ENCODE assay signal across 22 cellular contexts in the genomic region with DNA sequence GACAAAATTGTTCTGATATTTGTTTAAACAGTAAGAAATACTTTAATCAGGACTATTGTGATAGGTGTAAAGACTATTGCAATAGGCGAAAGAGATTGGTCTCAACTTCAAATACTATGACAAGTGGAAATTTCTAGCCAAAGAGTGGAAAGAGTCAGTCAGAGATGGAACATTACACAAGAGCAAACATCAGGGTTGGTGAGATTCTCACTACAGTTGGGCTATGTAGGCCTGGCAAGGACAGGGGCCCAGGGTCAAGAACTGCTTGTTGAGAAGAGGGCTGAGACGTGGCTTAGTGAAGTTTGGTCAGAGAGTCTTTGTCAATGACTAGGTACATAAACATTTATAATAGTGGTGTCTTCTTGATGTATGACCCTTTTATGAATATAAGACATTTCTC. TPM values are rescaled to one million over a fixed set of nuclear protein-coding genes. Genes with fewer than 3 reads are reported as not detected.
A peak's percentile ranks its signal among the peaks of the same experiment; 100 is the strongest.
DNase-seq lines count a peak whose midpoint lies in the region; ATAC-seq, FAIRE-seq and TF ChIP-seq lines count a peak whose summit lies in the region.
"Had no signal": no experiment of that assay in that cellular context is flagged by ENCODE, and none has a peak within 500 bp of the region (broad histone marks: within the 10 kb centered on the region; RNA-seq: fewer than 3 reads in every experiment).

No MANE protein-coding gene starts in this region.

- H3K79me1 ChIP-seq in IMR-90 (ENCODE audit: low read depth in 1 of 2, low read length in 2 of 2), result peaks cover 15 to 51% of the 10 kb centered on the region in 2 experiments; a peak in 3 of 4 replicates
- no peaks in the 10 kb centered on the region for H3K79me1 ChIP-seq in trophoblast cell (ENCODE audit: low read length)

- H3K23ac ChIP-seq in IMR-90 (ENCODE audit: low read depth, low read length) (0 out of 2 replicates have a peak overlapping the region, but pooled peaks have one; percentile 5), trophoblast cell (ENCODE audit: low read length) (no peak overlapping the region)

- H2BK5ac ChIP-seq in IMR-90 (ENCODE audit: low read depth, low read length, poor library complexity, severe bottlenecking), result no peak overlapping the region
- H2BK5ac ChIP-seq in trophoblast cell (ENCODE audit: low read depth, low read length, poor library complexity), result no peak overlapping the region

- no peak overlapping the region for H2AFZ ChIP-seq in IMR-90 (replicated peaks; ENCODE audit: low read length, poor library complexity)
- H2AFZ ChIP-seq in GM12878 (ENCODE audit: control insufficient read depth, low read depth, low read length), result no peak overlapping the region
- no peak overlapping the region for H2AFZ ChIP-seq in trophoblast cell (ENCODE audit: insufficient read depth, low read length, poor library complexity)

- H4K91ac ChIP-seq in IMR-90 (ENCODE audit: insufficient read depth, low read depth, low read length) (no peak overlapping the region), trophoblast cell (ENCODE audit: low read depth, low read length) (no peak overlapping the region)

- no peak overlapping the region for H2BK20ac ChIP-seq in IMR-90 (ENCODE audit: low read depth, low read length)

- peaks cover 61% of the 10 kb centered on the region for H3K36me3 Mint-ChIP-seq in activated CD4-positive, alpha-beta T cell treated with anti-CD3 and anti-CD28 coated beads, Interleukin-2, amount 10 ng/mL, durations not matched to agents 24 days and 14 days (ENCODE audit: low read depth)

- H2BK120ac ChIP-seq in IMR-90 (ENCODE audit: low read depth, low read length), result no peak overlapping the region
- H2BK120ac ChIP-seq in trophoblast cell (ENCODE audit: insufficient read depth, low read length, poor library complexity), result no peak overlapping the region

- in situ Hi-C loops in IMR-90 (cut with MboI; ENCODE audit: low sequenced_read_pairs) (no loop called here), GM12878 (cut with MboI) (no loop called here)

- H3K4me2 ChIP-seq in IMR-90 (ENCODE audit: low read depth, low read length) (no peak overlapping the region), GM12878 (ENCODE audit: control insufficient read depth, insufficient read depth) (no peak overlapping the region), trophoblast cell (ENCODE audit: low read length) (no peak overlapping the region)
- H3K4me2 ChIP-seq: SK-N-SH had no signal

- H2AK5ac ChIP-seq in IMR-90 (ENCODE audit: low read depth, low read length), result no peak overlapping the region
- H2AK5ac ChIP-seq in trophoblast cell (ENCODE audit: low read length), result no peak overlapping the region

- POLR2A ChIA-PET in IMR-90 (lab: Charles Lee; ENCODE audit: unreplicated experiment), result no interaction called here
- POLR2A ChIA-PET in GM12878 (lab: Charles Lee), result no interaction called here

- H3K9me1 ChIP-seq in IMR-90 (ENCODE audit: insufficient read depth, low read length), result peaks cover 3% of the 10 kb centered on the region; the same call in 1 of the 2 replicates

- H3K9me3 Mint-ChIP-seq in activated CD4-positive, alpha-beta T cell treated with anti-CD3 and anti-CD28 coated beads, Interleukin-2, amount 10 ng/mL, durations not matched to agents 24 days and 14 days, result peaks cover 9% of the 10 kb centered on the region
- H3K9me3 Mint-ChIP-seq: T-helper 2 cell treated with Interferon-gamma antibody and Interleukin-4, amounts not matched to agents 5 μg/mL and 100 μg/mL, for 36 hours had no signal

- TF ChIP-seq CTCF in IMR-90 (conservative IDR thresholded peaks at IDR 0.05; ENCODE audit: low read depth, low read length), result no peak
- no peak for TF ChIP-seq CTCF in GM12878 (IDR thresholded peaks at IDR 0.05 in 2 of 3, conservative IDR thresholded peaks at IDR 0.05 in 1 of 3; ENCODE audit: control insufficient read depth in 2 of 3, extremely low read depth in 1 of 3, insufficient read depth in 1 of 3, low read depth in 3 of 3, low read length in 3 of 3)

- H3K27me3 ChIP-seq in IMR-90 (ENCODE audit: control insufficient read depth, insufficient read depth, low read length) (no peaks in the 10 kb centered on the region), GM12878 (replicated peaks in 1 of 2; ENCODE audit: control insufficient read depth in 2 of 2, insufficient read depth in 2 of 2, low read length in 1 of 2) (no peaks in the 10 kb centered on the region), trophoblast cell (ENCODE audit: insufficient read depth, low read length) (no peaks in the 10 kb centered on the region)
- H3K27me3 ChIP-seq: suprapubic skin had no signal

- no peak overlapping the region for H2AK9ac ChIP-seq in IMR-90 (replicated peaks; ENCODE audit: low read depth, low read length, poor library complexity)

- no CpG with 5 or more reads among the region's 2 CpGs for WGBS in IMR-90 (ENCODE audit: extremely low coverage in 2 of 2, insufficient read length in 1 of 2), 2 experiments
- 98% methylated on average over 2 of the region's 2 CpGs for WGBS in GM12878 (ENCODE audit: insufficient coverage, insufficient replicate concordance, low lambda C conversion rate, missing lambda C conversion rate)
- WGBS in trophoblast cell (ENCODE audit: extremely low coverage, insufficient coverage, insufficient read length), result no CpG with 5 or more reads among the region's 2 CpGs

- H3K14ac ChIP-seq in IMR-90 (replicated peaks; ENCODE audit: low read depth, low read length) (no peak overlapping the region), trophoblast cell (ENCODE audit: low read length) (no peak overlapping the region)

- dilution Hi-C loops in IMR-90 (cut with HindIII; ENCODE audit: low sequenced_read_pairs, unreplicated experiment), result no loop called here

- H3K27me3 Mint-ChIP-seq in activated CD4-positive, alpha-beta T cell treated with anti-CD3 and anti-CD28 coated beads, Interleukin-2, amount 10 ng/mL, durations not matched to agents 24 days and 14 days, result no peaks in the 10 kb centered on the region
- H3K27me3 Mint-ChIP-seq: activated naive CD8-positive, alpha-beta T cell treated with anti-CD3 and anti-CD28 coated beads, Interleukin-2, amount 10 ng/mL, durations not matched to agents 7 days and 5 days; B cell had no signal

- peaks cover 3% of the 10 kb centered on the region for H3K4me1 ChIP-seq in IMR-90 (ENCODE audit: control insufficient read depth, insufficient read depth, low read length)
- H3K4me1 ChIP-seq in GM12878 (ENCODE audit: control insufficient read depth, insufficient read depth, low read length), result no peaks in the 10 kb centered on the region
- H3K4me1 ChIP-seq in trophoblast cell (ENCODE audit: control insufficient read depth in 1 of 2, insufficient read depth in 2 of 2, low read length in 2 of 2), result no peaks in the 10 kb centered on the region

- intact Hi-C loops in activated CD4-positive, alpha-beta T cell treated with anti-CD3 and anti-CD28 coated beads, Interleukin-2, amount 10 ng/mL, durations not matched to agents 24 days and 14 days (cut with micrococcal nuclease), result no loop called here
- intact Hi-C loops in IMR-90 (cut with micrococcal nuclease) (no loop called here), GM12878 (cut with micrococcal nuclease; ENCODE audit: unreplicated experiment) (no loop called here)

- SMC1A ChIA-PET in GM12878 (lab: Charles Lee; ENCODE audit: uncharacterized antibody, unreplicated experiment), result interaction anchor here (1.2 to 1.5 kb wide), 2 partner anchors 12 to 18 kb away, joined by 3 read pairs; no protein-coding TSS in a partner anchor

- TF ChIP-seq POLR2A in IMR-90 (IDR thresholded peaks at IDR 0.05; ENCODE audit: low read depth, low read length) (no peak), GM12878 (IDR thresholded peaks at IDR 0.05; ENCODE audit: low read depth, low read length) (no peak)

- no peak overlapping the region for H2BK15ac ChIP-seq in IMR-90 (ENCODE audit: low read depth, low read length)

- peaks cover 52% of the 10 kb centered on the region for H3K79me2 ChIP-seq in GM12878 (ENCODE audit: control insufficient read depth, insufficient read depth, low read length)
- peaks cover 2% of the 10 kb centered on the region for H3K79me2 ChIP-seq in trophoblast cell (ENCODE audit: control insufficient read depth, insufficient read depth, low read length, poor library complexity)

- RAD21 ChIA-PET in GM12878 (lab: Charles Lee; ENCODE audit: unreplicated experiment), result no interaction called here

- no peak overlapping the region for H3K56ac ChIP-seq in IMR-90 (ENCODE audit: extremely low read depth, insufficient read depth, low read length)

- no peak overlapping the region for H4K12ac ChIP-seq in trophoblast cell (ENCODE audit: low read depth, low read length)

- CTCF ChIA-PET in IMR-90 (lab: Yijun Ruan, JAX), result no interaction called here
- CTCF ChIA-PET in GM12878 (lab: Yijun Ruan, JAX), result no interaction called here

- H4K5ac ChIP-seq in IMR-90 (ENCODE audit: low read depth, low read length), result no peak overlapping the region

- peak overlapping the region; percentile 30 for H3K4me3 Mint-ChIP-seq in activated CD4-positive, alpha-beta T cell treated with anti-CD3 and anti-CD28 coated beads, Interleukin-2, amount 10 ng/mL, durations not matched to agents 24 days and 14 days
- H3K4me3 Mint-ChIP-seq: activated naive CD8-positive, alpha-beta T cell treated with anti-CD3 and anti-CD28 coated beads, Interleukin-2, amount 10 ng/mL, durations not matched to agents 7 days and 5 days; B cell; T-helper 2 cell treated with Interferon-gamma antibody and Interleukin-4, amounts not matched to agents 5 μg/mL and 100 μg/mL, for 36 hours had no signal

- peaks cover 35% of the 10 kb centered on the region for H4K20me1 ChIP-seq in IMR-90 (ENCODE audit: insufficient read depth, low read length)
- H4K20me1 ChIP-seq in GM12878 (ENCODE audit: control insufficient read depth, insufficient read depth), result no peaks in the 10 kb centered on the region

- no peak overlapping the region for H2BK12ac ChIP-seq in trophoblast cell (ENCODE audit: low read length)

- H3K36me3 ChIP-seq in IMR-90 (ENCODE audit: control insufficient read depth, insufficient read depth, low read length) (peaks cover 13% of the 10 kb centered on the region), GM12878 (ENCODE audit: control insufficient read depth in 2 of 2, insufficient read depth in 2 of 2, low read length in 1 of 2) (peaks cover 2 to 24% of the 10 kb centered on the region in 2 experiments; a peak in 3 of 4 replicates), trophoblast cell (ENCODE audit: control insufficient read depth in 1 of 2, insufficient read depth in 2 of 2, low read length in 2 of 2) (peaks cover 10 to 11% of the 10 kb centered on the region in 2 experiments)

- no peak for FAIRE-seq in GM12878 (lab: Jason Lieb, UNC)
- FAIRE-seq: H54 had no signal

- TF ChIP-seq RAD21 in IMR-90 (IDR thresholded peaks at IDR 0.05; ENCODE audit: low read length), result no peak
- TF ChIP-seq RAD21 in GM12878 (IDR thresholded peaks at IDR 0.05; ENCODE audit: insufficient read depth, low read depth, low read length), result no peak

- H3K4me3 ChIP-seq in IMR-90 (ENCODE audit: insufficient read depth, low read depth, low read length) (no peak overlapping the region), GM12878 (no peak overlapping the region), trophoblast cell (ENCODE audit: low read depth, low read length) (no peak overlapping the region)
- H3K4me3 ChIP-seq: suprapubic skin had no signal

- H3K4me1 Mint-ChIP-seq in activated CD4-positive, alpha-beta T cell treated with anti-CD3 and anti-CD28 coated beads, Interleukin-2, amount 10 ng/mL, durations not matched to agents 24 days and 14 days, result peaks cover 34% of the 10 kb centered on the region

- BruUV-seq in IMR-90 (replicated peaks; lab: Mats Ljungman, UMichigan) (no TSS peak), GM12878 (replicated peaks; lab: Mats Ljungman, UMichigan) (no TSS peak)

- TF ChIP-seq EP300 in GM12878 (IDR thresholded peaks at IDR 0.05; ENCODE audit: borderline replicate concordance in 1 of 2, control insufficient read depth in 1 of 2, low read depth in 2 of 2, low read length in 2 of 2), result no peak

- H4K8ac ChIP-seq in IMR-90 (ENCODE audit: low read depth in 2 of 2, low read length in 2 of 2) (no peak overlapping the region), trophoblast cell (ENCODE audit: low read depth, low read length) (no peak overlapping the region)

- no peak for DNase-seq in activated CD4-positive, alpha-beta T cell treated with anti-CD3 and anti-CD28 coated beads, Interleukin-2, amount 10 ng/mL, durations not matched to agents 24 days and 14 days
- DNase-seq in activated CD4-positive, alpha-beta T cell treated with anti-CD3 and anti-CD28 coated beads, Interleukin-2, amount 50 U/mL, for 4 hours, result no peak
- no peak for DNase-seq in IMR-90
- no peak for DNase-seq in GM12878 (ENCODE audit: low read depth, low spot score)
- DNase-seq in trophoblast cell, result peak in 1 of 2 donors; percentile 4
- DNase-seq in mucosa of gallbladder (ENCODE audit: low spot score), result no peak
- DNase-seq: activated naive CD8-positive, alpha-beta T cell treated with anti-CD3 and anti-CD28 coated beads, Interleukin-2, amount 10 ng/mL, durations not matched to agents 7 days and 5 days; DND-41; mesendoderm; NCI-H1105; NCI-H2029 treated with DMSO at 0.1 percent for 48 hours; NCI-H2227 treated with DMSO at 0.1 percent for 48 hours; SK-N-SH had no signal

- peak overlapping the region; percentile 52 for H3K27ac Mint-ChIP-seq in activated CD4-positive, alpha-beta T cell treated with anti-CD3 and anti-CD28 coated beads, Interleukin-2, amount 10 ng/mL, durations not matched to agents 24 days and 14 days
- H3K27ac Mint-ChIP-seq: activated naive CD8-positive, alpha-beta T cell treated with anti-CD3 and anti-CD28 coated beads, Interleukin-2, amount 10 ng/mL, durations not matched to agents 7 days and 5 days; B cell; T-helper 2 cell treated with Interferon-gamma antibody and Interleukin-4, amounts not matched to agents 5 μg/mL and 100 μg/mL, for 36 hours had no signal

- H3K18ac ChIP-seq in IMR-90 (ENCODE audit: low read depth, low read length) (no peak overlapping the region), trophoblast cell (ENCODE audit: low read length) (no peak overlapping the region)

- H3K9ac ChIP-seq in IMR-90 (ENCODE audit: low read depth, low read length) (no peak overlapping the region), GM12878 (ENCODE audit: control insufficient read depth, insufficient read depth, low read length) (no peak overlapping the region), trophoblast cell (ENCODE audit: low read length) (no peak overlapping the region)
- H3K9ac ChIP-seq: SK-N-SH had no signal

- H3K4ac ChIP-seq in IMR-90 (ENCODE audit: low read depth, low read length) (no peak overlapping the region), trophoblast cell (ENCODE audit: low read depth, low read length) (peak overlapping the region; percentile 33)

- H3K27ac ChIP-seq in IMR-90 (ENCODE audit: insufficient read depth, low read length), result no peak overlapping the region
- H3K27ac ChIP-seq in GM12878 (ENCODE audit: control insufficient read depth, insufficient read depth), result no peak overlapping the region
- no peak overlapping the region for H3K27ac ChIP-seq in trophoblast cell (ENCODE audit: low read depth, low read length)
- H3K27ac ChIP-seq: HL-60, RWPE1, suprapubic skin, VCaP had no signal

- H3K9me3 ChIP-seq in IMR-90 (ENCODE audit: control insufficient read depth, insufficient read depth, low read length) (no peaks in the 10 kb centered on the region), GM12878 (replicated peaks; ENCODE audit: control insufficient read depth, insufficient read depth, low read length) (no peaks in the 10 kb centered on the region; the same call in 2 of the 3 replicates), trophoblast cell (ENCODE audit: insufficient read depth, low read depth, low read length) (no peaks in the 10 kb centered on the region)
- H3K9me3 ChIP-seq: SK-N-SH, suprapubic skin had no signal

- ATAC-seq in IMR-90 (ENCODE audit: low read depth), result no peak
- peak; percentile 24; the same call in 1 of the 3 replicates for ATAC-seq in GM12878
- ATAC-seq in HG02970 (IDR thresholded peaks at IDR 0.05; ENCODE audit: low FRiP score, unreplicated experiment), result no peak
- ATAC-seq in HG02642 (IDR thresholded peaks at IDR 0.05; ENCODE audit: poor library complexity, unreplicated experiment), result no peak

RNA-seq across cellular contexts. Expression of a gene that starts 19.4 kb away (rescaled TPM):
- 202 and 216 TPM in 2 replicates for total RNA-seq in activated CD4-positive, alpha-beta T cell treated with anti-CD3 and anti-CD28 coated beads, Interleukin-2, amount 10 ng/mL, durations not matched to agents 24 days and 14 days
- 91.4 and 139 TPM in 2 replicates for total RNA-seq in IMR-90 (2012; rRNA removed)
- polyA plus RNA-seq in IMR-90 (2012; rRNA removed), result 32.2 and 42.6 TPM in 2 replicates
- polyA plus RNA-seq in IMR-90 (2012; cell fraction: cytosol; rRNA removed), result 12.5 and 12.8 TPM in 2 replicates
- polyA plus RNA-seq in IMR-90 (2012; cell fraction: nucleus; rRNA removed; ENCODE audit: low replicate concordance), result 17.5 and 56.9 TPM in 2 replicates
- total RNA-seq in GM12878 (2013; cell fraction: nucleolus; rRNA removed), result 322 and 341 TPM in 2 replicates
- 86.9 and 101 TPM in 2 replicates for total RNA-seq in GM12878 (2014; rRNA removed)
- 103 and 105 TPM in 2 replicates for total RNA-seq in GM12878 (2014; rRNA removed; fragmentation: Illumina TruSeq; extraction: Trizol)
- total RNA-seq in GM12878 (2021), result 186 and 203 TPM in 2 replicates
- polyA plus RNA-seq in GM12878 (2011; ENCODE audit: low read depth), result 29.9 TPM
- 165 and 227 TPM in 2 replicates for polyA plus RNA-seq in GM12878 (2011; rRNA removed)
- polyA plus RNA-seq in GM12878 (2011; cell fraction: cytosol; rRNA removed), result 38.9 and 49.3 TPM in 2 replicates
- polyA plus RNA-seq in GM12878 (2011; cell fraction: nucleus; rRNA removed), result 75.6 and 84.0 TPM in 2 replicates
- polyA plus RNA-seq in GM12878 (2012), result 52.1 and 71.4 TPM in 2 replicates
- polyA plus RNA-seq in GM12878 (2014; fragmentation: Illumina TruSeq; extraction: Trizol), result 78.1 and 98.5 TPM in 2 replicates
- polyA plus RNA-seq in GM12878 (2014; fragmentation: Nextera tagmentation; extraction: Ambion mirVana), result 10 to 100 TPM; 34.5 to 44.0 TPM
- 60.1 and 71.3 TPM in 2 replicates for polyA plus RNA-seq in GM12878 (2014; rRNA removed)
- polyA plus RNA-seq in GM12878 (2016; fragmentation: Nextera tagmentation; extraction: Ambion mirVana), result 100 to 1,000 TPM; 210 to 213 TPM
- 97.3 and 160 TPM in 2 replicates for polyA minus RNA-seq in GM12878 (2011; rRNA and poly(A)+ RNA removed)
- 38.9 and 54.2 TPM in 2 replicates for polyA minus RNA-seq in GM12878 (2011; cell fraction: cytosol; rRNA and poly(A)+ RNA removed)
- 69.6 and 92.5 TPM in 2 replicates for polyA minus RNA-seq in GM12878 (2011; cell fraction: nucleus; rRNA and poly(A)+ RNA removed)
- 85.1 and 87.6 TPM in 2 replicates for polyA plus RNA-seq in trophoblast cell (2013)
- total RNA-seq in mucosa of gallbladder, result 129 TPM
